Comparison of ENCODE assay signal across 9 cellular contexts in the genomic region with DNA sequence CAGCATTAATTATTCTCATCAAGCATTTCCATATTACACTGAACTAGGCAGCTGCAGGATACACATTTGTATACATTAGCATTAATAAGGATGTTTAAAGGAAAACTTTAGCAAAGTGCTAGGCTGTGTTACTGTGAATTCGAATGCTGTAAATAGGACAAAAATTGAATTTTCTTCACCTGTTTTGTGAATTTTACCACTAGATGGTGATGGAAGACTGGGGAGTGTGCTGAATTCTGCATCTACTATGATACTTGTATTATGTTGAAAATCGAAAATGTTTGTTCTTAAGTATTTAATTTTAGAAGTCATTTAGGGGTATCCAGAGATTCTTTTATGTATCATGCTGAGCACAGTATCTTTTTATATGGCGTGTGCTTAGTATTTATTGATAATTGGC. TPM values are rescaled to one million over a fixed set of nuclear protein-coding genes. Genes with fewer than 3 reads are reported as not detected.
DNase-seq lines count a peak whose midpoint lies in the region; ATAC-seq, FAIRE-seq and TF ChIP-seq lines count a peak whose summit lies in the region.
"Had no signal": no experiment of that assay in that cellular context is flagged by ENCODE, and none has a peak within 500 bp of the region (broad histone marks: within the 10 kb centered on the region; RNA-seq: fewer than 3 reads in every experiment).

No MANE protein-coding gene starts in this region.

- no peak overlapping the region for H2AK9ac ChIP-seq in IMR-90 (replicated peaks; ENCODE audit: low read depth, low read length, poor library complexity)

- DNase-seq in BJ (ENCODE audit: low read depth) (no peak), IMR-90 (peak; percentile 66), adipocyte (ENCODE audit: low read depth) (peak; percentile 77), HepG2 (ENCODE audit: low spot score) (no peak), HEK293T (ENCODE audit: extremely low spot score) (no peak), stomach (no peak)

- H2AK5ac ChIP-seq in IMR-90 (ENCODE audit: low read depth, low read length) = no peak overlapping the region

- TF ChIP-seq POLR2A in IMR-90 (IDR thresholded peaks at IDR 0.05; ENCODE audit: low read depth, low read length) = no peak
- TF ChIP-seq POLR2A in HepG2 (IDR thresholded peaks at IDR 0.05; ENCODE audit: insufficient read depth in 1 of 2, low read depth in 2 of 2, low read length in 2 of 2) = no peak
- no peak for TF ChIP-seq POLR2A in stomach (IDR thresholded peaks at IDR 0.05)

- no peak overlapping the region for H2BK20ac ChIP-seq in IMR-90 (ENCODE audit: low read depth, low read length)

- H3K9me1 ChIP-seq in IMR-90 (ENCODE audit: insufficient read depth, low read length) = no peaks in the 10 kb centered on the region

- H3K4me2 ChIP-seq in IMR-90 (ENCODE audit: low read depth, low read length) = no peak overlapping the region
- H3K4me2 ChIP-seq in HepG2 (ENCODE audit: low read depth, low read length) = no peak overlapping the region

- H3K23ac ChIP-seq in IMR-90 (ENCODE audit: low read depth, low read length) = no peak overlapping the region

- H2BK5ac ChIP-seq in IMR-90 (ENCODE audit: low read depth, low read length, poor library complexity, severe bottlenecking) = no peak overlapping the region

- H3K4me1 ChIP-seq in IMR-90 (ENCODE audit: control insufficient read depth, insufficient read depth, low read length) (no peaks in the 10 kb centered on the region), adipocyte (ENCODE audit: control insufficient read depth, insufficient read depth, low read length) (no peaks in the 10 kb centered on the region), HepG2 (ENCODE audit: insufficient read depth, low read length) (0 out of 2 replicates have a peak, but pooled peaks cover 5% of the 10 kb centered on the region), stomach (no peaks in the 10 kb centered on the region)

- H3K27ac ChIP-seq in IMR-90 (ENCODE audit: insufficient read depth, low read length) = no peak overlapping the region
- no peak overlapping the region for H3K27ac ChIP-seq in HepG2 (ENCODE audit: extremely low read length, insufficient read depth, low read length)
- H3K27ac ChIP-seq in stomach = no peak overlapping the region

- H4K20me1 ChIP-seq in IMR-90 (ENCODE audit: insufficient read depth, low read length) (no peaks in the 10 kb centered on the region), HepG2 (ENCODE audit: insufficient read depth, low read length) (no peaks in the 10 kb centered on the region)

- H3K9ac ChIP-seq in IMR-90 (ENCODE audit: low read depth, low read length) (no peak overlapping the region), adipocyte (ENCODE audit: low read length) (no peak overlapping the region), HepG2 (ENCODE audit: insufficient read depth, low read depth, low read length) (no peak overlapping the region)

- H2AFZ ChIP-seq in IMR-90 (replicated peaks; ENCODE audit: low read length, poor library complexity) = no peak overlapping the region
- no peak overlapping the region for H2AFZ ChIP-seq in HepG2 (ENCODE audit: low read length)

- no peak overlapping the region for H3K14ac ChIP-seq in IMR-90 (replicated peaks; ENCODE audit: low read depth, low read length)

- H3K27me3 ChIP-seq in BJ (ENCODE audit: control insufficient read depth, insufficient read depth, low read length) (no peaks in the 10 kb centered on the region), IMR-90 (ENCODE audit: control insufficient read depth, insufficient read depth, low read length) (no peaks in the 10 kb centered on the region), adipocyte (replicated peaks; ENCODE audit: control insufficient read depth, insufficient read depth, low read length) (no peaks in the 10 kb centered on the region), HepG2 (ENCODE audit: control insufficient read depth in 1 of 2, insufficient read depth in 2 of 2, low read length in 2 of 2) (no peaks in the 10 kb centered on the region), stomach (no peaks in the 10 kb centered on the region)

- H3K4me3 ChIP-seq in BJ (ENCODE audit: low read depth, low read length) (no peak overlapping the region), IMR-90 (ENCODE audit: insufficient read depth, low read depth, low read length) (no peak overlapping the region), adipocyte (ENCODE audit: low read length) (no peak overlapping the region), HepG2 (replicated peaks in 1 of 3; ENCODE audit: insufficient read depth in 1 of 3, low read depth in 2 of 3, low read length in 3 of 3) (no peak overlapping the region), stomach (no peak overlapping the region)

- H2BK15ac ChIP-seq in IMR-90 (ENCODE audit: low read depth, low read length) = no peak overlapping the region

- H4K5ac ChIP-seq in IMR-90 (ENCODE audit: low read depth, low read length) = no peak overlapping the region

- no peak overlapping the region for H3K56ac ChIP-seq in IMR-90 (ENCODE audit: extremely low read depth, insufficient read depth, low read length)

- no peak overlapping the region for H4K8ac ChIP-seq in IMR-90 (ENCODE audit: low read depth in 2 of 2, low read length in 2 of 2)

- no peaks in the 10 kb centered on the region for H3K36me3 ChIP-seq in BJ (ENCODE audit: control insufficient read depth, insufficient read depth, low read length)
- H3K36me3 ChIP-seq in IMR-90 (ENCODE audit: control insufficient read depth, insufficient read depth, low read length) = no peaks in the 10 kb centered on the region
- no peaks in the 10 kb centered on the region for H3K36me3 ChIP-seq in adipocyte (ENCODE audit: control insufficient read depth, insufficient read depth, low read length, severe bottlenecking)
- no peaks in the 10 kb centered on the region for H3K36me3 ChIP-seq in HepG2 (replicated peaks in 1 of 2; ENCODE audit: control insufficient read depth in 1 of 2, insufficient read depth in 2 of 2, low read length in 2 of 2)
- H3K36me3 ChIP-seq in stomach = no peaks in the 10 kb centered on the region

- POLR2A ChIA-PET in BJ (lab: Charles Lee) (no interaction called here), IMR-90 (lab: Charles Lee; ENCODE audit: unreplicated experiment) (no interaction called here), HepG2 (lab: Yijun Ruan, JAX) (no interaction called here), HEK293T (lab: Yijun Ruan, JAX) (no interaction called here)

- CTCF ChIA-PET in BJ (lab: Yijun Ruan, JAX) (interaction anchor here (1.0 to 1.1 kb wide), 2 partner anchors 14 to 38 kb away, joined by 3 read pairs; no protein-coding TSS in a partner anchor), IMR-90 (lab: Yijun Ruan, JAX) (interaction anchor here (1.1 to 1.8 kb wide), 2 partner anchors 123 to 626 kb away, joined by 4 to 7 read pairs; no protein-coding TSS in a partner anchor), HepG2 (lab: Yijun Ruan, JAX; ENCODE audit: low intra/inter-chr PET ratio, low total read pairs) (no interaction called here), HEK293T (lab: Yijun Ruan, JAX) (no interaction called here)

- H4K91ac ChIP-seq in IMR-90 (ENCODE audit: insufficient read depth, low read depth, low read length) = no peak overlapping the region

- dilution Hi-C loops in IMR-90 (cut with HindIII; ENCODE audit: low sequenced_read_pairs, unreplicated experiment) = no loop called here

- TF ChIP-seq EP300 in HepG2 (IDR thresholded peaks at IDR 0.05; ENCODE audit: low read depth in 2 of 2, low read length in 2 of 2) (no peak), HepG2 (CRISPR knock-in tag; IDR thresholded peaks at IDR 0.05; ENCODE audit: borderline replicate concordance) (no peak), stomach (IDR thresholded peaks at IDR 0.05) (no peak)

- H3K4ac ChIP-seq in IMR-90 (ENCODE audit: low read depth, low read length) = no peak overlapping the region

- H3K18ac ChIP-seq in IMR-90 (ENCODE audit: low read depth, low read length) = no peak overlapping the region

- in situ Hi-C loops in IMR-90 (cut with MboI; ENCODE audit: low sequenced_read_pairs) = loop anchor here (5.0 to 10.0 kb wide), 2 partner anchors 544 to 627 kb away; no protein-coding TSS in a partner anchor
- in situ Hi-C loops in HepG2 (cut with HindIII; ENCODE audit: extremely low pct_ligation_motif_present, low pct_unique_long_range_greater_than_20kb) = no loop called here

- H3K79me2 ChIP-seq in HepG2 (ENCODE audit: insufficient read depth, low read length) = no peaks in the 10 kb centered on the region

- no TSS peak for BruUV-seq in IMR-90 (replicated peaks; lab: Mats Ljungman, UMichigan)
- BruUV-seq in HepG2 (replicated peaks; lab: Mats Ljungman, UMichigan) = no TSS peak

- intact Hi-C loops in IMR-90 (cut with micrococcal nuclease) (loop anchor here (1.0 to 10.0 kb wide), 6 partner anchors 37 to 628 kb away; partner anchors contain the start of gene IGSF10), HepG2 (cut with micrococcal nuclease; ENCODE audit: unreplicated experiment) (loop anchor here (1.0 kb wide), 1 partner anchor 37 kb away; no protein-coding TSS in a partner anchor), stomach (cut with DNase I; ENCODE audit: low total_unique reads) (no loop called here)

- FAIRE-seq in HepG2 (lab: Jason Lieb, UNC) = no peak

- TF ChIP-seq CTCF in BJ (IDR thresholded peaks at IDR 0.05; ENCODE audit: insufficient read depth, low read depth, low read length) = peak; percentile 58
- TF ChIP-seq CTCF in IMR-90 (conservative IDR thresholded peaks at IDR 0.05; ENCODE audit: low read depth, low read length) = peak; percentile 87
- TF ChIP-seq CTCF in HepG2 (CRISPR knock-in tag; IDR thresholded peaks at IDR 0.05) = peak; percentile 37
- TF ChIP-seq CTCF in stomach (IDR thresholded peaks at IDR 0.05) = peak in 2 of 7 experiments; percentile 6 to 22

- H3K79me1 ChIP-seq in IMR-90 (ENCODE audit: low read depth in 1 of 2, low read length in 2 of 2) = no peaks in the 10 kb centered on the region

- 0% methylated on average over 1 of the region's 3 CpGs; no CpG with 5 or more reads in 1 of the 2 experiments for WGBS in IMR-90 (ENCODE audit: extremely low coverage in 2 of 2, insufficient read length in 1 of 2), 2 experiments
- 1% methylated on average over 3 of the region's 3 CpGs for WGBS in HepG2 (ENCODE audit: low lambda C conversion rate)
- WGBS in stomach, 5 donors = 43 to 50% (median 47%) methylated on average over 3 of the region's 3 CpGs

- no peak overlapping the region for H2BK120ac ChIP-seq in IMR-90 (ENCODE audit: low read depth, low read length)

- TF ChIP-seq RAD21 in IMR-90 (IDR thresholded peaks at IDR 0.05; ENCODE audit: low read length) (peak; percentile 93), HepG2 (CRISPR knock-in tag; IDR thresholded peaks at IDR 0.05) (no peak)

- ATAC-seq in IMR-90 (ENCODE audit: low read depth) (peak; percentile 72), HepG2 (no peak), GM18511 (IDR thresholded peaks at IDR 0.05; ENCODE audit: unreplicated experiment) (no peak), HG02623 (IDR thresholded peaks at IDR 0.05; ENCODE audit: unreplicated experiment) (no peak)

- H3K9me3 ChIP-seq in IMR-90 (ENCODE audit: control insufficient read depth, insufficient read depth, low read length) (no peaks in the 10 kb centered on the region), adipocyte (ENCODE audit: control insufficient read depth, low read length) (no peaks in the 10 kb centered on the region), HepG2 (ENCODE audit: low read length) (no peaks in the 10 kb centered on the region), stomach (no peaks in the 10 kb centered on the region)

RNA-seq across cellular contexts. Expression of gene P2RY14, which starts 12.3 kb away (rescaled TPM):
- polyA plus RNA-seq in BJ (2011; rRNA removed) (not detected in 2 replicates), IMR-90 (2012; rRNA removed) (not detected in 2 replicates), HepG2 (2011; rRNA removed) (not detected in 2 replicates), stomach (1 to 10 TPM; 4.8 to 8.6 (median 8.6) TPM)
- polyA minus RNA-seq in BJ (2011; rRNA and poly(A)+ RNA removed) = not detected in 2 replicates
- total RNA-seq in IMR-90 (2012; rRNA removed) (not detected in 2 replicates), HepG2 (2016; rRNA removed; fragmentation: Illumina TruSeq; extraction: Trizol) (not detected in 2 replicates), stomach (10 to 100 TPM in 3 of 5 donors, 1 to 10 TPM in 2; 1.7 to 43.2 (median 11.6) TPM)
- not detected in 2 replicates for polyA plus RNA-seq in IMR-90 (2012; cell fraction: cytosol; rRNA removed)
- not detected in 2 replicates for polyA plus RNA-seq in IMR-90 (2012; cell fraction: nucleus; rRNA removed; ENCODE audit: low replicate concordance)
- not detected in 2 replicates for total RNA-seq in HepG2 (2016; cell fraction: cytosol; rRNA removed; fragmentation: Illumina TruSeq; extraction: Trizol; ENCODE audit: low read depth)
- not detected in 2 replicates for total RNA-seq in HepG2 (2016; cell fraction: insoluble cytoplasmic fraction; rRNA removed; fragmentation: Illumina TruSeq; extraction: Trizol)
- total RNA-seq in HepG2 (2016; cell fraction: membrane; rRNA removed; fragmentation: Illumina TruSeq; extraction: Trizol) = not detected in 2 replicates
- not detected in 2 replicates for total RNA-seq in HepG2 (2016; cell fraction: nucleus; rRNA removed; fragmentation: Illumina TruSeq; extraction: Trizol)
- polyA plus RNA-seq in HepG2 (2011; cell fraction: cytosol; rRNA removed) = not detected in 2 replicates
- not detected in 2 replicates for polyA plus RNA-seq in HepG2 (2011; cell fraction: nucleus; rRNA removed)
- polyA plus RNA-seq in HepG2 (2012) = not detected in 2 replicates
- not detected in 2 replicates for polyA plus RNA-seq in HepG2 (2016; cell fraction: cytosol; fragmentation: Illumina TruSeq; extraction: Trizol; ENCODE audit: low read depth)
- polyA plus RNA-seq in HepG2 (2016; cell fraction: insoluble cytoplasmic fraction; fragmentation: Illumina TruSeq; extraction: Trizol; ENCODE audit: low read depth) = not detected in 2 replicates
- polyA plus RNA-seq in HepG2 (2016; cell fraction: membrane; fragmentation: Illumina TruSeq; extraction: Trizol; ENCODE audit: low read depth) = not detected in 2 replicates
- polyA plus RNA-seq in HepG2 (2016; cell fraction: nucleus; fragmentation: Illumina TruSeq; extraction: Trizol; ENCODE audit: insufficient read depth, low read depth) = not detected in 2 replicates
- polyA minus RNA-seq in HepG2 (2011; rRNA and poly(A)+ RNA removed; ENCODE audit: low replicate concordance) = not detected in 2 replicates
- polyA minus RNA-seq in HepG2 (2011; cell fraction: cytosol; rRNA and poly(A)+ RNA removed) = not detected in 2 replicates
- polyA minus RNA-seq in HepG2 (2011; cell fraction: nucleus; rRNA and poly(A)+ RNA removed) = not detected in 2 replicates

RNA-seq across cellular contexts. Expression of gene GPR87, which starts 25.9 kb away (rescaled TPM):
- not detected in 2 replicates for polyA plus RNA-seq in BJ (2011; rRNA removed)
- polyA minus RNA-seq in BJ (2011; rRNA and poly(A)+ RNA removed) = not detected in 2 replicates
- 0.28 and 0.36 TPM in 2 replicates for total RNA-seq in IMR-90 (2012; rRNA removed)
- polyA plus RNA-seq in IMR-90 (2012; rRNA removed) = 0.26 TPM in 2 replicates
- 0.05 and 0.06 TPM in 2 replicates for polyA plus RNA-seq in IMR-90 (2012; cell fraction: cytosol; rRNA removed)
- 0.05 and 0.21 TPM in 2 replicates for polyA plus RNA-seq in IMR-90 (2012; cell fraction: nucleus; rRNA removed; ENCODE audit: low replicate concordance)
- not detected in 2 replicates for total RNA-seq in HepG2 (2016; rRNA removed; fragmentation: Illumina TruSeq; extraction: Trizol)
- total RNA-seq in HepG2 (2016; cell fraction: cytosol; rRNA removed; fragmentation: Illumina TruSeq; extraction: Trizol; ENCODE audit: low read depth) = not detected in 2 replicates
- total RNA-seq in HepG2 (2016; cell fraction: insoluble cytoplasmic fraction; rRNA removed; fragmentation: Illumina TruSeq; extraction: Trizol) = not detected in 2 replicates
- not detected in 2 replicates for total RNA-seq in HepG2 (2016; cell fraction: membrane; rRNA removed; fragmentation: Illumina TruSeq; extraction: Trizol)
- total RNA-seq in HepG2 (2016; cell fraction: nucleus; rRNA removed; fragmentation: Illumina TruSeq; extraction: Trizol) = not detected in 2 replicates
- polyA plus RNA-seq in HepG2 (2011; rRNA removed) = 0.05 TPM in 1 of 2 replicates, not detected in the other
- polyA plus RNA-seq in HepG2 (2011; cell fraction: cytosol; rRNA removed) = not detected in 2 replicates
- polyA plus RNA-seq in HepG2 (2011; cell fraction: nucleus; rRNA removed) = not detected in 2 replicates
- polyA plus RNA-seq in HepG2 (2012) = not detected in 2 replicates
- polyA plus RNA-seq in HepG2 (2016; cell fraction: cytosol; fragmentation: Illumina TruSeq; extraction: Trizol; ENCODE audit: low read depth) = not detected in 2 replicates
- polyA plus RNA-seq in HepG2 (2016; cell fraction: insoluble cytoplasmic fraction; fragmentation: Illumina TruSeq; extraction: Trizol; ENCODE audit: low read depth) = not detected in 2 replicates
- not detected in 2 replicates for polyA plus RNA-seq in HepG2 (2016; cell fraction: membrane; fragmentation: Illumina TruSeq; extraction: Trizol; ENCODE audit: low read depth)
- polyA plus RNA-seq in HepG2 (2016; cell fraction: nucleus; fragmentation: Illumina TruSeq; extraction: Trizol; ENCODE audit: insufficient read depth, low read depth) = not detected in 2 replicates
- not detected in 2 replicates for polyA minus RNA-seq in HepG2 (2011; rRNA and poly(A)+ RNA removed; ENCODE audit: low replicate concordance)
- polyA minus RNA-seq in HepG2 (2011; cell fraction: cytosol; rRNA and poly(A)+ RNA removed) = not detected in 2 replicates
- polyA minus RNA-seq in HepG2 (2011; cell fraction: nucleus; rRNA and poly(A)+ RNA removed) = not detected in 2 replicates
- under 1 TPM in 1 of 5 donors, not detected in 4; 0.37 TPM for total RNA-seq in stomach
- polyA plus RNA-seq in stomach = 10 to 100 TPM in 1 of 3 donors, not detected in 2; 32.3 TPM
- polyA plus RNA-seq: IgD-negative memory B cell had no signal

RNA-seq across cellular contexts. Expression of gene P2RY13, which starts 38.7 kb away (rescaled TPM):
- polyA plus RNA-seq in BJ (2011; rRNA removed) = not detected in 2 replicates
- polyA minus RNA-seq in BJ (2011; rRNA and poly(A)+ RNA removed) = not detected in 2 replicates
- total RNA-seq in IMR-90 (2012; rRNA removed) = not detected in 2 replicates
- not detected in 2 replicates for polyA plus RNA-seq in IMR-90 (2012; rRNA removed)
- not detected in 2 replicates for polyA plus RNA-seq in IMR-90 (2012; cell fraction: cytosol; rRNA removed)
- polyA plus RNA-seq in IMR-90 (2012; cell fraction: nucleus; rRNA removed; ENCODE audit: low replicate concordance) = not detected in 2 replicates
- total RNA-seq in HepG2 (2016; rRNA removed; fragmentation: Illumina TruSeq; extraction: Trizol) = not detected in 2 replicates
- not detected in 2 replicates for total RNA-seq in HepG2 (2016; cell fraction: cytosol; rRNA removed; fragmentation: Illumina TruSeq; extraction: Trizol; ENCODE audit: low read depth)
- not detected in 2 replicates for total RNA-seq in HepG2 (2016; cell fraction: insoluble cytoplasmic fraction; rRNA removed; fragmentation: Illumina TruSeq; extraction: Trizol)
- not detected in 2 replicates for total RNA-seq in HepG2 (2016; cell fraction: membrane; rRNA removed; fragmentation: Illumina TruSeq; extraction: Trizol)
- total RNA-seq in HepG2 (2016; cell fraction: nucleus; rRNA removed; fragmentation: Illumina TruSeq; extraction: Trizol) = not detected in 2 replicates
- polyA plus RNA-seq in HepG2 (2011; rRNA removed) = not detected in 2 replicates
- not detected in 2 replicates for polyA plus RNA-seq in HepG2 (2011; cell fraction: cytosol; rRNA removed)
- polyA plus RNA-seq in HepG2 (2011; cell fraction: nucleus; rRNA removed) = not detected in 2 replicates
- polyA plus RNA-seq in HepG2 (2012) = not detected in 2 replicates
- polyA plus RNA-seq in HepG2 (2016; cell fraction: cytosol; fragmentation: Illumina TruSeq; extraction: Trizol; ENCODE audit: low read depth) = not detected in 2 replicates
- not detected in 2 replicates for polyA plus RNA-seq in HepG2 (2016; cell fraction: insoluble cytoplasmic fraction; fragmentation: Illumina TruSeq; extraction: Trizol; ENCODE audit: low read depth)
- not detected in 2 replicates for polyA plus RNA-seq in HepG2 (2016; cell fraction: membrane; fragmentation: Illumina TruSeq; extraction: Trizol; ENCODE audit: low read depth)
- not detected in 2 replicates for polyA plus RNA-seq in HepG2 (2016; cell fraction: nucleus; fragmentation: Illumina TruSeq; extraction: Trizol; ENCODE audit: insufficient read depth, low read depth)
- not detected in 2 replicates for polyA minus RNA-seq in HepG2 (2011; rRNA and poly(A)+ RNA removed; ENCODE audit: low replicate concordance)
- not detected in 2 replicates for polyA minus RNA-seq in HepG2 (2011; cell fraction: cytosol; rRNA and poly(A)+ RNA removed)
- not detected in 2 replicates for polyA minus RNA-seq in HepG2 (2011; cell fraction: nucleus; rRNA and poly(A)+ RNA removed)
- total RNA-seq in stomach = 1 to 10 TPM in 3 of 5 donors, not detected in 2; 1.2 to 1.9 (median 1.3) TPM
- polyA plus RNA-seq in stomach = under 1 TPM; 0.38 to 0.61 (median 0.50) TPM

Comparison
In these comparisons a context has a peak if more than half of its experiments do, and no peak if none do; other contexts are left out.
1. DNase-seq: peak in IMR-90 (single experiment) and adipocyte (single experiment); none in BJ (single experiment), HepG2 (single experiment), HEK293T (single experiment) and stomach (single experiment).
2. CTCF ChIA-PET loops: an anchor here in BJ (1.0 to 1.1 kb wide) and IMR-90 (1.1 to 1.8 kb wide); none called in HepG2 and HEK293T.